Comparison of ENCODE assay signal across 12 cellular contexts in the genomic region with DNA sequence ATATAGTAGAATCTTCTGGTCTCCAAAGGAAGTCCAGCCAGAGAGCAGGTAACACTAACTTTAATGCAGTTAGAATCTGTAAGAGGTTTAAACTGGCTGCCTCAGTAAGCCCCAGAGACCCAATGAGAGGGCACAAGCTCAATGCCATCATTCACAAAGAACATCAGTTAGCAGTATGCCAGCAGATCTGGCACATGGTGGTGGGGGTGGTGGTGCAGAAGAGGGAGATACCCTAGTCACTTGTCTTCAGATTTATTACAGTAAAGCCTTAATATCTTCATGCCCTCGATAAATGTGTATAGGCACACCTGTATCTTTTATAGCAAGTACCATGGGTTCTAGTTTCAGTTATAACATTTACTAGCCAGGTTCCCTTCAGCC.
DNase-seq lines count a peak whose midpoint lies in the region; ATAC-seq and TF ChIP-seq lines count a peak whose summit lies in the region.
"Had no signal": no experiment of that assay in that cellular context is flagged by ENCODE, and none has a peak within 500 bp of the region (broad histone marks: within the 10 kb centered on the region; RNA-seq: fewer than 3 reads in every experiment).

No MANE protein-coding gene starts in this region.

- ATAC-seq in mucosa of descending colon (peak; percentile 14), thoracic aorta (ENCODE audit: insufficient number of reproducible peaks, low FRiP score, low read depth) (no peak), foreskin keratinocyte (no peak)

- H3K27me3 ChIP-seq in esophagus muscularis mucosa = no peaks in the 10 kb centered on the region
- no peaks in the 10 kb centered on the region for H3K27me3 ChIP-seq in thoracic aorta (replicated peaks; ENCODE audit: insufficient read depth)
- peaks cover 6% of the 10 kb centered on the region for H3K27me3 ChIP-seq in foreskin keratinocyte

- no peak for TF ChIP-seq EP300 in esophagus muscularis mucosa (IDR thresholded peaks at IDR 0.05)

- H3K9me3 ChIP-seq in esophagus muscularis mucosa (no peaks in the 10 kb centered on the region), mucosa of descending colon (no peaks in the 10 kb centered on the region), thoracic aorta (no peaks in the 10 kb centered on the region)

- no peak overlapping the region for H3K4me3 ChIP-seq in esophagus muscularis mucosa
- no peak overlapping the region for H3K4me3 ChIP-seq in mucosa of descending colon
- no peak overlapping the region for H3K4me3 ChIP-seq in thoracic aorta
- no peak overlapping the region for H3K4me3 ChIP-seq in foreskin fibroblast (ENCODE audit: low read depth in 1 of 2, low read length in 2 of 2)

- H3K4me1 ChIP-seq in esophagus muscularis mucosa (peaks cover 96 to 100% (median 100%) of the 10 kb centered on the region in 4 donors), mucosa of descending colon (ENCODE audit: low read depth) (peaks cover 43% of the 10 kb centered on the region), thoracic aorta (ENCODE audit: control insufficient read depth in 1 of 2, low read depth in 2 of 2) (peaks cover 80 to 96% of the 10 kb centered on the region in 2 donors), foreskin keratinocyte (no peaks in the 10 kb centered on the region)

- TF ChIP-seq CTCF in esophagus muscularis mucosa (IDR thresholded peaks at IDR 0.05) = no peak
- no peak for TF ChIP-seq CTCF in mucosa of descending colon (IDR thresholded peaks at IDR 0.05)
- TF ChIP-seq CTCF in thoracic aorta (IDR thresholded peaks at IDR 0.05) = no peak
- TF ChIP-seq CTCF in foreskin fibroblast (IDR thresholded peaks at IDR 0.05; ENCODE audit: low read depth, low read length) = no peak
- TF ChIP-seq CTCF in foreskin keratinocyte (conservative IDR thresholded peaks at IDR 0.05) = no peak

- intact Hi-C loops in esophagus muscularis mucosa (cut with DNase I) = loop anchor here (10.0 kb wide), 1 partner anchor 60 kb away; no protein-coding TSS in a partner anchor
- intact Hi-C loops in mucosa of descending colon (cut with DNase I, micrococcal nuclease) = no loop called here

- H3K36me3 ChIP-seq in esophagus muscularis mucosa = no peaks in the 10 kb centered on the region
- no peaks in the 10 kb centered on the region for H3K36me3 ChIP-seq in mucosa of descending colon (ENCODE audit: low read depth)
- H3K36me3 ChIP-seq in thoracic aorta = peaks cover 7% of the 10 kb centered on the region

- in situ Hi-C loops in SK-MEL-5 (cut with HindIII; ENCODE audit: low pct_unique_long_range_greater_than_20kb, low sequenced_read_pairs) = no loop called here

- WGBS in esophagus muscularis mucosa = 63% methylated on average over 1 of the region's 1 CpG

- DNase-seq in SK-MEL-5 (ENCODE audit: low read depth, low spot score) (peak; percentile 58), esophagus muscularis mucosa (ENCODE audit: extremely low spot score) (no peak), mucosa of descending colon (no peak), thoracic aorta (ENCODE audit: low spot score) (no peak), AG08396 (ENCODE audit: low spot score) (no peak), NCI-H526 (lab: John Stamatoyannopoulos, UW) (no peak), foreskin fibroblast (no peak), foreskin keratinocyte (no peak)
- DNase-seq: activated naive CD8-positive, alpha-beta T cell treated with anti-CD3 and anti-CD28 coated beads, Interleukin-2, amount 10 ng/mL, durations not matched to agents 7 days and 5 days; MV-4-11; SIG-M5 had no signal

- TF ChIP-seq POLR2A in esophagus muscularis mucosa (IDR thresholded peaks at IDR 0.05; ENCODE audit: low read depth) = no peak

- H3K27ac ChIP-seq in esophagus muscularis mucosa (replicated peaks in 1 of 4) = peak overlapping the region; percentile 85 to 97 (median 94)
- H3K27ac ChIP-seq in thoracic aorta = peak overlapping the region; percentile 97
- H3K27ac ChIP-seq in foreskin keratinocyte = no peak overlapping the region
- H3K27ac ChIP-seq: C4-2B had no signal
